ENCODE assay signal across 12 cellular contexts in the genomic region with DNA sequence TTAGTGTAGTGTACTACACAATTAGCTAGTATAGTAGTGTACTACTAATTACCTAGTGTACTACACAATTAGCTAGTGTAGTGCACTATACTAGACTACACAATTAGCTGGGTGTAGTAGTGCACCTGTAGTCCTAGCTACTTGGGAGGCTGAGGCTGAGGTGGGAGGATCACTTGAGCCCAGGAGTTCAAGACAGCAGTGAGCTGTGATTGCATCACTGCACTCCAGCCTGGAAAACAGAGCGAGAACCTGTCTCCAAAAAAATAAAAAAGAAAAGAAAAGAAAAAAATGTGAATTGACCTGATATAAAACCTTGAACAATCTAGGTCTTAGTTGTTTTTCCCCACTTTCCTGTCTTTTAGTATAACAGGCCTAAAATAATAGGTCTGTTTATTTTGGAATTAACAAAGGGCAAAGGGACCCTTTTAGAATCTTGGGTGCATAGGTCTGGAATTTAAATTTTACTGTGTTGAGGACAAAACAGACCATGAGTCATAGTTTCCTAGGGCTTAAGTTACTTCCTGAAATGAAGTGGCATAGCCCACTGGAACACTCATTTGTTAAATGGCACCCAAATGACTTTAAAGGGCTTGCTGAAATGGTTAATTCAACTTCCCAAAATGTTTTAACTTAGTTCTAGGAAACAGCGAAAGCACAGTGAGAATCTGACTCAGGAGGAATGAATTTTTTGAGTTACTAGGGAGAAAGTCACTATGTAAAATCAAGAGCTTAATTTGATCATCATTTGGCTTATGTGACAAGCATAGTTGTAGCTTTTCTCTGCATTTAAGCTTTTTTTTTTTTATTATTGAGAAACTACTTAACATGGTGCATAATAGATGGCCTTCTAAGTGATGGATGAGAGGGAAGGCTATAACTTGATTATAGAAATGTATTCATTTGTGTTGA. TPM values are rescaled to one million over a fixed set of nuclear protein-coding genes. Genes with fewer than 3 reads are reported as not detected.
DNase-seq lines count a peak whose midpoint lies in the region; ATAC-seq, FAIRE-seq and TF ChIP-seq lines count a peak whose summit lies in the region.
"Had no signal": no experiment of that assay in that cellular context is flagged by ENCODE, and none has a peak within 500 bp of the region (broad histone marks: within the 10 kb centered on the region; RNA-seq: fewer than 3 reads in every experiment).

No MANE protein-coding gene starts in this region.

- peak in 1 of 4 donors; percentile 42 for TF ChIP-seq EP300 in upper lobe of left lung (IDR thresholded peaks at IDR 0.05)

- H3K9me3 ChIP-seq in upper lobe of left lung: no peaks in the 10 kb centered on the region

- no peaks in the 10 kb centered on the region for H3K27me3 ChIP-seq in upper lobe of left lung

- H3K36me3 ChIP-seq in upper lobe of left lung: no peaks in the 10 kb centered on the region

- no peak for DNase-seq in activated naive CD4-positive, alpha-beta T cell treated with anti-CD3 and anti-CD28 coated beads, Interleukin-2, amount 50 U/mL, for 72 hours (ENCODE audit: low spot score in 2 of 2)
- DNase-seq in activated naive CD4-positive, alpha-beta T cell (lab: John Stamatoyannopoulos, UW): no peak
- DNase-seq in OCI-M2 (lab: John Stamatoyannopoulos, UW; ENCODE audit: unreplicated experiment) (peak; percentile 16), fibroblast of the aortic adventitia (ENCODE audit: low read depth) (peak; percentile 44), upper lobe of left lung (peak in 1 of 2 donors; percentile 40), GM12891 (ENCODE audit: insufficient read length, low spot score) (no peak), mesenteric fat pad (ENCODE audit: low spot score) (no peak), NCI-H146 treated with DMSO at 0.1 percent for 48 hours (lab: John Stamatoyannopoulos, UW; ENCODE audit: unreplicated experiment) (no peak)
- DNase-seq: central memory CD4-positive, alpha-beta T cell; T-helper 9 cell had no signal

- H3K4me3 ChIP-seq in fibroblast of the aortic adventitia (ENCODE audit: low read depth, low read length) (no peak overlapping the region), upper lobe of left lung (no peak overlapping the region)

- H3K9me3 Mint-ChIP-seq in activated naive CD4-positive, alpha-beta T cell treated with anti-CD3 and anti-CD28 coated beads, Interleukin-2, amount 50 U/mL, for 72 hours: no peaks in the 10 kb centered on the region

- no peak for TF ChIP-seq POLR2A in upper lobe of left lung (IDR thresholded peaks at IDR 0.05)
- no peak for TF ChIP-seq POLR2A in GM12891 (IDR thresholded peaks at IDR 0.05; ENCODE audit: low read depth, low read length)

- peaks cover 0 to 7% (median 3%) of the 10 kb centered on the region in 4 donors for H3K4me1 ChIP-seq in upper lobe of left lung

- peak overlapping the region; percentile 66 to 95 for H3K27ac Mint-ChIP-seq in activated naive CD4-positive, alpha-beta T cell treated with anti-CD3 and anti-CD28 coated beads, Interleukin-2, amount 50 U/mL, for 72 hours
- H3K27ac Mint-ChIP-seq: B cell had no signal

- 62 to 76% methylated on average over 2 of the region's 2 CpGs for WGBS in upper lobe of left lung, 2 donors

- TF ChIP-seq CTCF in fibroblast of the aortic adventitia (IDR thresholded peaks at IDR 0.05; ENCODE audit: insufficient read depth, low read length) (no peak), upper lobe of left lung (IDR thresholded peaks at IDR 0.05) (no peak)

- FAIRE-seq in GM12891 (lab: Jason Lieb, UNC): no peak

- ATAC-seq in activated naive CD4-positive, alpha-beta T cell treated with anti-CD3 and anti-CD28 coated beads, Interleukin-2, amount 50 U/mL, for 72 hours: peak; percentile 61 to 90
- ATAC-seq in upper lobe of left lung (ENCODE audit: low FRiP score in 2 of 2): peak; percentile 53 to 72

- H3K36me3 Mint-ChIP-seq in activated naive CD4-positive, alpha-beta T cell treated with anti-CD3 and anti-CD28 coated beads, Interleukin-2, amount 50 U/mL, for 72 hours: no peaks in the 10 kb centered on the region

- H3K27ac ChIP-seq in upper lobe of left lung: no peak overlapping the region
- H3K27ac ChIP-seq: KMS-11 had no signal

TF ChIP-seq in GM12891, 5 proteins besides CTCF, POLR2A, EP300 and RAD21:
- no peak for TF ChIP-seq PAX5 (IDR thresholded peaks at IDR 0.05; ENCODE audit: insufficient read depth, low read length, severe bottlenecking)
- TF ChIP-seq SPI1 (IDR thresholded peaks at IDR 0.05; ENCODE audit: low read depth, low read length): no peak
- no peak for TF ChIP-seq POU2F2 (IDR thresholded peaks at IDR 0.05; ENCODE audit: low read depth, low read length)
- TF ChIP-seq TAF1 (IDR thresholded peaks at IDR 0.05; ENCODE audit: low read depth, low read length): no peak
- TF ChIP-seq POLR2AphosphoS5 (IDR thresholded peaks at IDR 0.05; ENCODE audit: low read depth, low read length): no peak

RNA-seq across cellular contexts. Expression of a gene that starts 50.7 kb away (rescaled TPM):
- total RNA-seq in activated naive CD4-positive, alpha-beta T cell treated with anti-CD3 and anti-CD28 coated beads, Interleukin-2, amount 50 U/mL, for 72 hours: 10 to 100 TPM; 46.9 to 64.5 TPM
- total RNA-seq in fibroblast of the aortic adventitia (ENCODE audit: low replicate concordance) (45.6 and 161 TPM in 2 replicates), upper lobe of left lung (10 to 100 TPM; 52.4 to 76.8 (median 54.9) TPM), mesenteric fat pad (50.6 TPM)
- polyA plus RNA-seq in GM12891 (2012; ENCODE audit: low read depth, missing spikeins): 25.9 TPM

Comparison
In these comparisons a context has a peak if more than half of its experiments do, and no peak if none do; other contexts are left out.
1. DNase-seq: peak in OCI-M2 (single experiment) and fibroblast of the aortic adventitia (single experiment); none in activated naive CD4-positive, alpha-beta T cell treated with anti-CD3 and anti-CD28 coated beads, Interleukin-2, amount 50 U/mL, for 72 hours (0 of 2), activated naive CD4-positive, alpha-beta T cell (0 of 4), GM12891 (single experiment), mesenteric fat pad (single experiment) and NCI-H146 treated with DMSO at 0.1 percent for 48 hours (single experiment).